Comparison of ENCODE assay signal across 22 cellular contexts in genomic region chr1:224681816-224682215, GRCh38.
A peak's percentile ranks its signal among the peaks of the same experiment; 100 is the strongest.
DNase-seq lines count a peak whose midpoint lies in the region; ATAC-seq, FAIRE-seq and TF ChIP-seq lines count a peak whose summit lies in the region.
"Had no signal": no experiment of that assay in that cellular context is flagged by ENCODE, and none has a peak within 500 bp of the region (broad histone marks: within the 10 kb centered on the region; RNA-seq: fewer than 3 reads in every experiment).

No MANE protein-coding gene starts in this region.

- no peaks in the 10 kb centered on the region for H3K79me1 ChIP-seq in H1 (ENCODE audit: low read depth, low read length)

- WGBS in H1 (ENCODE audit: extremely low coverage in 1 of 2, insufficient coverage in 1 of 2, insufficient read length in 1 of 2, insufficient replicate concordance in 2 of 2, low coverage in 1 of 2, low lambda C conversion rate in 2 of 2, missing lambda C conversion rate in 1 of 2), 2 experiments = 81% methylated on average over 6 of the region's 6 CpGs; no CpG with 5 or more reads in 1 of the 2 experiments

- no peak overlapping the region for H3K14ac ChIP-seq in H1 (ENCODE audit: insufficient read length)

- H3K23me2 ChIP-seq in H1 (ENCODE audit: low read depth, low read length) = no peaks in the 10 kb centered on the region

- no peak overlapping the region for H3K23ac ChIP-seq in H1 (ENCODE audit: insufficient read length)

- H3K4me3 ChIP-seq in GM23338 (no peak overlapping the region), H1 (ENCODE audit: extremely low read depth in 1 of 4, insufficient read depth in 2 of 4, low read depth in 3 of 4, low read length in 4 of 4) (no peak overlapping the region), osteoblast (ENCODE audit: insufficient read depth, low read length) (no peak overlapping the region)
- H3K4me3 ChIP-seq: GM12878, GM23248, HAP-1 had no signal

- no peak overlapping the region; the same call in 1 of the 2 replicates for H2BK20ac ChIP-seq in H1 (ENCODE audit: low read length)

- H2BK12ac ChIP-seq in H1 (ENCODE audit: low read depth, low read length) = peak overlapping the region; percentile 39; the same call in 1 of the 2 replicates

- no peaks in the 10 kb centered on the region for H3K4me1 ChIP-seq in GM23338 (ENCODE audit: insufficient read depth)
- no peaks in the 10 kb centered on the region; a peak in 1 of 7 replicates for H3K4me1 ChIP-seq in H1 (replicated peaks in 1 of 4; ENCODE audit: control insufficient read depth in 3 of 4, insufficient read depth in 4 of 4, low read length in 3 of 4)
- no peaks in the 10 kb centered on the region for H3K4me1 ChIP-seq in osteoblast (ENCODE audit: insufficient read depth, low read length)
- H3K4me1 ChIP-seq: Caco-2, HAP-1 had no signal

- H3K9ac ChIP-seq in H1 (replicated peaks in 1 of 4; ENCODE audit: extremely low read depth in 1 of 4, low read depth in 3 of 4, low read length in 3 of 4) = no peak overlapping the region
- H3K9ac ChIP-seq: GM23248 had no signal

- ATAC-seq in GM23338 = no peak
- ATAC-seq: CD8-positive, alpha-beta T cell; GM12878 had no signal

- no peak for DNase-seq in GM23338 (ENCODE audit: low spot score)
- DNase-seq in H1 (ENCODE audit: low read depth in 1 of 2, low spot score in 2 of 2) = no peak
- DNase-seq in neural crest cell (ENCODE audit: low read depth, low spot score) = no peak
- no peak for DNase-seq in progenitor cell of endocrine pancreas (ENCODE audit: low spot score, unreplicated experiment)
- DNase-seq in osteoblast (ENCODE audit: insufficient read length, low spot score, missing footprints) = no peak
- DNase-seq in globus pallidus (ENCODE audit: low spot score) = no peak
- DNase-seq in nephron progenitor cell = no peak
- DNase-seq in A172 (ENCODE audit: low spot score) = no peak
- DNase-seq: 8988T; C1 segment of cervical spinal cord; Caco-2; CD4-positive, CD25-positive, alpha-beta regulatory T cell; CD8-positive, alpha-beta T cell; DMS153; DND-41; GDM1; GM23248; HFFc6 had no signal

- no peaks in the 10 kb centered on the region for H3F3A ChIP-seq in GM23338 (replicated peaks; ENCODE audit: low read depth)

- no peak for TF ChIP-seq EP300 in H1 (IDR thresholded peaks at IDR 0.05; ENCODE audit: borderline replicate concordance in 1 of 2, low read depth in 2 of 2, low read length in 2 of 2)

- no peak overlapping the region for H4K91ac ChIP-seq in H1 (replicated peaks; ENCODE audit: insufficient read length, low read length)

- H3K27ac Mint-ChIP-seq in GM23338 = 0 out of 2 replicates have a peak overlapping the region, but pooled peaks have one; percentile 11
- peak overlapping the region; percentile 46 for H3K27ac Mint-ChIP-seq in neural crest cell (ENCODE audit: unreplicated experiment)
- peak overlapping the region; percentile 14 for H3K27ac Mint-ChIP-seq in progenitor cell of endocrine pancreas
- no peak overlapping the region for H3K27ac Mint-ChIP-seq in nephron progenitor cell
- H3K27ac Mint-ChIP-seq: CD4-positive, CD25-positive, alpha-beta regulatory T cell; CD8-positive, alpha-beta T cell; HFFc6 had no signal

- H2BK15ac ChIP-seq in H1 (ENCODE audit: low read length) = no peak overlapping the region

- H3K4me3 Mint-ChIP-seq in GM23338 (no peak overlapping the region), neural crest cell (no peak overlapping the region), progenitor cell of endocrine pancreas (ENCODE audit: low read depth) (no peak overlapping the region), nephron progenitor cell (no peak overlapping the region)
- H3K4me3 Mint-ChIP-seq: CD4-positive, CD25-positive, alpha-beta regulatory T cell; CD8-positive, alpha-beta T cell; HFFc6 had no signal

- TF ChIP-seq RAD21 in H1 (IDR thresholded peaks at IDR 0.05 in 1 of 2, conservative IDR thresholded peaks at IDR 0.05 in 1 of 2; ENCODE audit: low read depth in 2 of 2, low read length in 2 of 2) = no peak

- FAIRE-seq in H1 (lab: Jason Lieb, UNC) = no peak
- FAIRE-seq: GM12878, GM19239, H54 had no signal

- peaks cover 2% of the 10 kb centered on the region; the same call in 1 of the 3 replicates for H3K36me3 Mint-ChIP-seq in GM23338 (ENCODE audit: low read depth)
- no peaks in the 10 kb centered on the region for H3K36me3 Mint-ChIP-seq in neural crest cell (ENCODE audit: low read depth)
- H3K36me3 Mint-ChIP-seq in progenitor cell of endocrine pancreas (ENCODE audit: insufficient read depth) = no peaks in the 10 kb centered on the region
- no peaks in the 10 kb centered on the region for H3K36me3 Mint-ChIP-seq in nephron progenitor cell (ENCODE audit: low read depth)
- H3K36me3 Mint-ChIP-seq: CD4-positive, CD25-positive, alpha-beta regulatory T cell; CD8-positive, alpha-beta T cell had no signal

- no peak overlapping the region for H2AK5ac ChIP-seq in H1 (ENCODE audit: low read depth, low read length)

- H4K5ac ChIP-seq in H1 (ENCODE audit: insufficient read length, low read depth, low read length) = no peak overlapping the region

- no peak overlapping the region for H3K56ac ChIP-seq in H1 (replicated peaks; ENCODE audit: insufficient read length, low read depth, low read length)

- H4K8ac ChIP-seq in H1 (ENCODE audit: extremely low read depth, insufficient read depth, low read length) = no peak overlapping the region

- H3K27me3 ChIP-seq in GM23338 (ENCODE audit: insufficient read depth) (no peaks in the 10 kb centered on the region), H1 (replicated peaks in 1 of 4; ENCODE audit: control insufficient read depth in 3 of 4, extremely low read depth in 1 of 4, insufficient read depth in 3 of 4, low read length in 3 of 4) (no peaks in the 10 kb centered on the region; a peak in 1 of 7 replicates), osteoblast (ENCODE audit: insufficient read depth, low read length) (no peaks in the 10 kb centered on the region)

- H3K4me2 ChIP-seq in GM23338 (no peak overlapping the region), H1 (ENCODE audit: insufficient read depth in 1 of 2, low read depth in 2 of 2, low read length in 2 of 2) (no peak overlapping the region), osteoblast (ENCODE audit: insufficient read depth, low read length) (no peak overlapping the region)

- CTCF ChIA-PET in H1 (lab: Charles Lee; ENCODE audit: partially characterized antibody) = interaction anchor here (0.7 to 2.5 kb wide), 2 partner anchors 169 to 241 kb away, joined by 3 to 12 read pairs; no protein-coding TSS in a partner anchor

- no peak for TF ChIP-seq POLR2A in H1 (IDR thresholded peaks at IDR 0.05; ENCODE audit: control extremely low read depth in 1 of 2, low read depth in 2 of 2, low read length in 2 of 2)

- H2BK5ac ChIP-seq in H1 (ENCODE audit: low read depth, low read length) = no peak overlapping the region

- no peak overlapping the region for H3K18ac ChIP-seq in H1 (ENCODE audit: extremely low read depth, low read length)

- H3K36me3 ChIP-seq in GM23338 (ENCODE audit: insufficient read depth) (no peaks in the 10 kb centered on the region), H1 (ENCODE audit: control insufficient read depth in 2 of 4, insufficient read depth in 4 of 4, low read length in 3 of 4) (no peaks in the 10 kb centered on the region), osteoblast (ENCODE audit: insufficient read depth, low read length) (no peaks in the 10 kb centered on the region)
- H3K36me3 ChIP-seq: HAP-1 had no signal

- no peaks in the 10 kb centered on the region; the same call in 1 of the 3 replicates for H3K4me1 Mint-ChIP-seq in GM23338
- H3K4me1 Mint-ChIP-seq in neural crest cell = peaks cover 39% of the 10 kb centered on the region
- peaks cover 10% of the 10 kb centered on the region for H3K4me1 Mint-ChIP-seq in progenitor cell of endocrine pancreas (ENCODE audit: low read depth)
- peaks cover 52% of the 10 kb centered on the region for H3K4me1 Mint-ChIP-seq in nephron progenitor cell
- H3K4me1 Mint-ChIP-seq: CD4-positive, CD25-positive, alpha-beta regulatory T cell had no signal

- H3K27me3 Mint-ChIP-seq in GM23338 (ENCODE audit: insufficient read depth, low read depth, poor library complexity) (no peaks in the 10 kb centered on the region), neural crest cell (ENCODE audit: low read depth) (no peaks in the 10 kb centered on the region), progenitor cell of endocrine pancreas (peaks cover 10% of the 10 kb centered on the region), nephron progenitor cell (ENCODE audit: low read depth, poor library complexity) (no peaks in the 10 kb centered on the region)

- H3K9me2 ChIP-seq in GM23338 (ENCODE audit: insufficient read depth) = no peaks in the 10 kb centered on the region

- no peak overlapping the region for H2AFZ ChIP-seq in GM23338
- no peak overlapping the region for H2AFZ ChIP-seq in H1 (ENCODE audit: low read length)
- no peak overlapping the region for H2AFZ ChIP-seq in osteoblast (ENCODE audit: low read length)
- H2AFZ ChIP-seq: GM23248 had no signal

- TF ChIP-seq CTCF in GM23338 (conservative IDR thresholded peaks at IDR 0.05; ENCODE audit: low read depth in 2 of 2) (no peak), H1 (IDR thresholded peaks at IDR 0.05; ENCODE audit: control extremely low read depth in 1 of 3, insufficient read depth in 1 of 3, low read depth in 1 of 3, low read length in 3 of 3) (no peak), neural crest cell (conservative IDR thresholded peaks at IDR 0.05) (no peak), progenitor cell of endocrine pancreas (IDR thresholded peaks at IDR 0.05; ENCODE audit: unreplicated experiment) (no peak), osteoblast (IDR thresholded peaks at IDR 0.05; ENCODE audit: extremely low read depth, low read depth, low read length) (no peak), nephron progenitor cell (IDR thresholded peaks at IDR 0.05) (no peak)

- H3K4ac ChIP-seq in H1 (replicated peaks; ENCODE audit: insufficient read length, low read depth, low read length) = no peak overlapping the region

- H3K27ac ChIP-seq in GM23338 (ENCODE audit: low read depth) (no peak overlapping the region), H1 (ENCODE audit: low read depth, low read length) (no peak overlapping the region), osteoblast (ENCODE audit: low read depth, low read length) (no peak overlapping the region)
- H3K27ac ChIP-seq: GM23248 had no signal

- H3K79me2 ChIP-seq in GM23338 (replicated peaks; ENCODE audit: insufficient read depth) (no peaks in the 10 kb centered on the region), H1 (ENCODE audit: control insufficient read depth in 1 of 2, insufficient read depth in 2 of 2, low read length in 2 of 2) (no peaks in the 10 kb centered on the region), osteoblast (ENCODE audit: insufficient read depth, low read length) (no peaks in the 10 kb centered on the region)

- H2BK120ac ChIP-seq in H1 (replicated peaks; ENCODE audit: low read depth, low read length) = no peak overlapping the region

- POLR2A ChIA-PET in H1 (lab: Charles Lee; ENCODE audit: partially characterized antibody) = no interaction called here

- H3K9me3 ChIP-seq in H1 (ENCODE audit: insufficient read depth in 2 of 2, low read depth in 1 of 2, low read length in 1 of 2) (no peaks in the 10 kb centered on the region), osteoblast (ENCODE audit: low read depth, low read length) (no peaks in the 10 kb centered on the region)
- H3K9me3 ChIP-seq: HAP-1 had no signal

- H3K9me3 Mint-ChIP-seq in GM23338 = no peaks in the 10 kb centered on the region
- no peaks in the 10 kb centered on the region for H3K9me3 Mint-ChIP-seq in neural crest cell
- no peaks in the 10 kb centered on the region for H3K9me3 Mint-ChIP-seq in progenitor cell of endocrine pancreas (ENCODE audit: low read depth)
- H3K9me3 Mint-ChIP-seq in nephron progenitor cell = peaks cover 2% of the 10 kb centered on the region
- H3K9me3 Mint-ChIP-seq: CD4-positive, CD25-positive, alpha-beta regulatory T cell; CD8-positive, alpha-beta T cell; HFFc6 had no signal

- H4K20me1 ChIP-seq in GM23338 (replicated peaks; ENCODE audit: insufficient read depth) (no peaks in the 10 kb centered on the region), H1 (replicated peaks in 1 of 2; ENCODE audit: control insufficient read depth in 1 of 2, insufficient read depth in 2 of 2, low read length in 2 of 2) (no peaks in the 10 kb centered on the region), osteoblast (ENCODE audit: insufficient read depth, low read length) (no peaks in the 10 kb centered on the region)
